1 cellular context compared by ENCODE assay signal in the genomic region with DNA sequence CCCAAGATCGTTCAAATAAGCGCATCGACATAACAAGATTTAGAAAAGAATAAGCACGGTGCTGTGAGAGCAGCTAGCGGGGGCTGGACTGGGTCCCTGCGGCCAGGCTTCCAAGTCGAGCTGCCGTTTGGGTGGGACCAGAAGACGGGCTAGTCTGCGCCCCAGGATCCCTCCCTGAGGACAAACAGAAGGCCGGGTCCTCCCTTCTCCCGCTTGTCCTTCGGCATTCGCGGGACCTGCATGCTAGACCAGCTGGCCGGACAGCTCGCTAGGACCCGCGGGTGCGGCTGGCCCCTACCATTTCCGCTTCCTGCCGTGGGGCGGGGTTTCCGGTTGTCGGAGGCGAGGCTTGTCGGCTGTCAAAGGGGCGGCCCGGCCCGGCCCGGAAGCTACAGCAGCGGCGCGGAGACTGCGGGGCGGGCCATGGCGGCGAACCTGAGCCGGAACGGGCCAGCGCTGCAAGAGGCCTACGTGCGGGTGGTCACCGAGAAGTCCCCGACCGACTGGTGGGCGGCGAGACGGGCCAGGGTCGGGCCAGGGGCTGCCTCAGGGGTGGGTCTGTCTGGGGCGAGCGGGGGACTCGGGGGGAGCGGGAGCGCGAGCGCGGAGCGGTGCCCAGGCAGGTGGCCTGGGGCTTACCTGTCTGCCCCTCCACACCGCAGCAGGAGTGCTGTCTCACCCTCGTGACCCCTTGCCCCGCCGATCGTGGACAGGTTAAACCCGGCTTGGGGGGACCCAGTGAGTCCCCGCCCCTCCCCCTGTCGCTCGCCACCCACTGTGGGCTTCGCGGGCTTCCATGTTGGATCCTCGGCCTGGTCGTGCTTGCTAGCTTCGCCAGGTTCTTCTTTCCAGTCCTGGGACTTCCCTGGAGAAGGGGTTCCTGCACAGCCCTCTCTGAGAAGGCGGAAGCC.
A peak's percentile ranks its signal among the peaks of the same experiment; 100 is the strongest.
TF ChIP-seq lines count a peak whose summit lies in the region.

Gene DBNL (plus strand): TSS at position 388 of the 911 bp plus-strand sequence. CDS start 36 bp downstream, at position 424.

TF ChIP-seq in K562, 482 proteins besides CTCF, POLR2A, EP300 and RAD21 (continued from another document):
- peak; percentile 98 for TF ChIP-seq ZBTB40 (IDR thresholded peaks at IDR 0.05)
- TF ChIP-seq ZBTB40 (CRISPR knock-in tag; IDR thresholded peaks at IDR 0.05) = no peak
- TF ChIP-seq EP400 (IDR thresholded peaks at IDR 0.05) = peak; percentile 83
- no peak for TF ChIP-seq BACH1 (tag; IDR thresholded peaks at IDR 0.05)
- no peak for TF ChIP-seq TCFL5 (CRISPR knock-in tag; conservative IDR thresholded peaks at IDR 0.05)
- TF ChIP-seq, protein P1, sequence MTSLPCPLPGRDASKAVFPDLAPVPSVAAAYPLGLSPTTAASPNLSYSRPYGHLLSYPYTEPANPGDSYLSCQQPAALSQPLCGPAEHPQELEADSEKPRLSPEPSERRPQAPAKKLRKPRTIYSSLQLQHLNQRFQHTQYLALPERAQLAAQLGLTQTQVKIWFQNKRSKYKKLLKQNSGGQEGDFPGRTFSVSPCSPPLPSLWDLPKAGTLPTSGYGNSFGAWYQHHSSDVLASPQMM (CRISPR knock-in tag; IDR thresholded peaks at IDR 0.05) = no peak
- TF ChIP-seq ZC3H4 (CRISPR knock-in tag; IDR thresholded peaks at IDR 0.05; ENCODE audit: borderline replicate concordance) = no peak
